14 cellular contexts compared by ENCODE assay signal in the genomic region with DNA sequence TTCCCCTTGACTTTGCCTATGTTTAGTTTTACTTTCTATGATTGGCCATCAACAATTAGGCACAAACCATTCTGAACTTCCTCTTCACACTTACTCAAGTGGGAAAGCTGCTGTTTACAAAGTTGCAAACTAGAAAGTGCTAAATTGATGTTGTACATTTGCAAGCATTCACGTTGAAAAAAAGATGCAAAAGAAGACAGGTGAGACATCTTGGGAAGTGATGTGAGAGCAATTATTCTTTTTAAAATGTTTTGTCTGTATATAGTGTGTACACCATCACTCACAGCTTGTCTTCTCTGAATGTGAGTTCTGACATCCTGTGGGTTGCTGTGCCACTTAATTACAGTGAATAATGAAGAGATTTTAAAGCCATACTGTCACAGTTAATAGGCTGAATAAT.
"Had no signal": no experiment of that assay in that cellular context is flagged by ENCODE, and none has a peak within 500 bp of the region (broad histone marks: within the 10 kb centered on the region; RNA-seq: fewer than 3 reads in every experiment).

No MANE protein-coding gene starts in this region.

- H3K4me1 Mint-ChIP-seq: memory B cell; natural killer cell; stimulated activated memory B cell treated with anti-CD40 and anti-IgM and Interleukin-4, amounts not matched to agents 10 μg/mL and 1 μg/mL and 100 μg/mL, for 72 hours had no signal

- H3K36me3 Mint-ChIP-seq: memory B cell; natural killer cell; stimulated activated memory B cell treated with anti-CD40 and anti-IgM and Interleukin-4, amounts not matched to agents 10 μg/mL and 1 μg/mL and 100 μg/mL, for 72 hours had no signal

- ATAC-seq: left ventricle myocardium superior; mucosa of descending colon; natural killer cell; stimulated activated memory B cell treated with anti-CD40 and anti-IgM and Interleukin-4, amounts not matched to agents 10 μg/mL and 1 μg/mL and 100 μg/mL, for 72 hours had no signal

- DNase-seq: activated CD4-positive, alpha-beta memory T cell treated with anti-CD3 and anti-CD28 coated beads for 36 hours; activated naive CD4-positive, alpha-beta T cell treated with anti-CD3 and anti-CD28 coated beads, Interleukin-2, amount 50 U/mL, for 16 hours; activated T-cell treated with anti-CD3 and anti-CD28 coated beads, Interleukin-2, amount 50 U/mL, for 24 hours; adrenal gland; foreskin melanocyte; kidney glomerular epithelial cell; left ventricle myocardium superior; mucosa of descending colon; natural killer cell; posterior cingulate gyrus; retina; stimulated activated CD4-positive, alpha-beta T cell treated with anti-CD3 and anti-CD28 coated beads, Interleukin-2, amount 100 ng/mL, for 48 hours had no signal

- H3K9me3 Mint-ChIP-seq: stimulated activated memory B cell treated with anti-CD40 and anti-IgM and Interleukin-4, amounts not matched to agents 10 μg/mL and 1 μg/mL and 100 μg/mL, for 72 hours had no signal

- H3K4me3 Mint-ChIP-seq: activated CD4-positive, alpha-beta memory T cell treated with anti-CD3 and anti-CD28 coated beads for 36 hours; activated T-cell treated with anti-CD3 and anti-CD28 coated beads, Interleukin-2, amount 50 U/mL, for 24 hours; memory B cell; natural killer cell; stimulated activated memory B cell treated with anti-CD40 and anti-IgM and Interleukin-4, amounts not matched to agents 10 μg/mL and 1 μg/mL and 100 μg/mL, for 72 hours had no signal

- H3K4me3 ChIP-seq: adrenal gland, mucosa of descending colon had no signal

- H3K27me3 Mint-ChIP-seq: activated CD4-positive, alpha-beta memory T cell treated with anti-CD3 and anti-CD28 coated beads for 36 hours; activated T-cell treated with anti-CD3 and anti-CD28 coated beads, Interleukin-2, amount 50 U/mL, for 24 hours; memory B cell; stimulated activated memory B cell treated with anti-CD40 and anti-IgM and Interleukin-4, amounts not matched to agents 10 μg/mL and 1 μg/mL and 100 μg/mL, for 72 hours had no signal

- H3K27ac Mint-ChIP-seq: activated CD4-positive, alpha-beta memory T cell treated with anti-CD3 and anti-CD28 coated beads for 36 hours; activated T-cell treated with anti-CD3 and anti-CD28 coated beads, Interleukin-2, amount 50 U/mL, for 24 hours; memory B cell; natural killer cell; stimulated activated memory B cell treated with anti-CD40 and anti-IgM and Interleukin-4, amounts not matched to agents 10 μg/mL and 1 μg/mL and 100 μg/mL, for 72 hours had no signal
